ENCODE assay signal across 17 cellular contexts in the genomic region with DNA sequence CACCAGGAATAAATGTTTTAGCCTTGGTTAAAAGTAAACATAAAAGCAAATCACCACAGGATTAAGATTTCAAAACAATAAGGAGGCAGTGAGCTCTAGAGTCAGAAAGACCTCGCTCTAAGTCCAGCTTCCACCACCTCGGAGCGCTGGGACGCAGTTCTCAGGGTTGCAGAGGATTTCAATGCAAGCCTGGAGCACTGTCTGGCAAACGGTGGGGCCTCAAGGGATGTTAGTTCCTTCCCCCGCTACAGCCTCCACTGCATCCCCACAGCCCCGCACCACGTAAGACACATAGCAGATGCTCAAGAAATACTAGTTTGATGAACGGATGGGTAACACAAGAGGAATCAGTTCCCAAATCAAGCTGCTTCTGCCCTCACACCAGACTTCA. TPM values are rescaled to one million over a fixed set of nuclear protein-coding genes. Genes with fewer than 3 reads are reported as not detected.
DNase-seq lines count a peak whose midpoint lies in the region; ATAC-seq lines count a peak whose summit lies in the region.
"Had no signal": no experiment of that assay in that cellular context is flagged by ENCODE, and none has a peak within 500 bp of the region (broad histone marks: within the 10 kb centered on the region; RNA-seq: fewer than 3 reads in every experiment).

No MANE protein-coding gene starts in this region.

- peak overlapping the region; percentile 29 to 45 (median 30) for H3K4me3 ChIP-seq in skeletal muscle tissue (ENCODE audit: low read length in 3 of 3)

- CTCF ChIA-PET in activated CD8-positive, alpha-beta memory T cell treated with anti-CD3 and anti-CD28 coated beads, Interleukin-2, amount 10 ng/mL, durations not matched to agents 7 days and 5 days (lab: Charles Lee): no interaction called here

- no peaks in the 10 kb centered on the region for H3K36me3 Mint-ChIP-seq in activated CD8-positive, alpha-beta memory T cell treated with anti-CD3 and anti-CD28 coated beads, Interleukin-2, amount 10 ng/mL, durations not matched to agents 7 days and 5 days
- H3K36me3 Mint-ChIP-seq: naive thymus-derived CD4-positive, alpha-beta T cell had no signal

- DNase-seq in dedifferentiated amniotic fluid mesenchymal stem cell (ENCODE audit: extremely low spot score): peak; percentile 43
- DNase-seq in inferior parietal cortex (ENCODE audit: extremely low spot score): peak; percentile 15
- no peak for DNase-seq in AG08395 (ENCODE audit: low spot score)
- no peak for DNase-seq in OCI-M1 (lab: John Stamatoyannopoulos, UW)
- no peak for DNase-seq in stimulated activated CD4-positive, alpha-beta T cell treated with anti-CD3 and anti-CD28 coated beads, Interleukin-4, amount 100 ng/mL, for 1 hour
- no peak for DNase-seq in activated CD8-positive, alpha-beta memory T cell treated with anti-CD3 and anti-CD28 coated beads, Interleukin-2, amount 10 ng/mL, durations not matched to agents 7 days and 5 days
- DNase-seq: activated CD4-positive, alpha-beta T cell treated with anti-CD3 and anti-CD28 coated beads, Interleukin-2, amount 50 U/mL, for 1 hour; amygdala; kidney glomerular epithelial cell; naive thymus-derived CD4-positive, alpha-beta T cell; NCI-H1436; NCI-H524; small intestine; T-helper 9 cell had no signal

- H3K4me3 Mint-ChIP-seq in activated CD8-positive, alpha-beta memory T cell treated with anti-CD3 and anti-CD28 coated beads, Interleukin-2, amount 10 ng/mL, durations not matched to agents 7 days and 5 days: no peak overlapping the region
- H3K4me3 Mint-ChIP-seq: activated T-helper 1 cell treated with anti-CD3 and anti-CD28 coated beads, Interleukin-12 subunit alpha, Interleukin-12 subunit beta, Interleukin-2, Interleukin-4 antibody, amounts not matched to agents 30 ng/mL and 10 ng/mL and 1 ng/mL, durations not matched to agents 14 hours and 24 hours and 36 hours; naive thymus-derived CD4-positive, alpha-beta T cell had no signal

- no peaks in the 10 kb centered on the region for H3K9me3 ChIP-seq in skeletal muscle tissue (ENCODE audit: control insufficient read depth in 3 of 3, low read length in 3 of 3)

- peaks cover 2% of the 10 kb centered on the region for H3K4me1 Mint-ChIP-seq in activated CD8-positive, alpha-beta memory T cell treated with anti-CD3 and anti-CD28 coated beads, Interleukin-2, amount 10 ng/mL, durations not matched to agents 7 days and 5 days

- H3K27me3 ChIP-seq in skeletal muscle tissue (ENCODE audit: control insufficient read depth in 3 of 3, insufficient read depth in 3 of 3, low read length in 3 of 3): no peaks in the 10 kb centered on the region

- H3K36me3 ChIP-seq in skeletal muscle tissue (ENCODE audit: control insufficient read depth in 3 of 3, insufficient read depth in 3 of 3, low read length in 3 of 3): no peaks in the 10 kb centered on the region

- no peaks in the 10 kb centered on the region for H3K9me3 Mint-ChIP-seq in activated CD8-positive, alpha-beta memory T cell treated with anti-CD3 and anti-CD28 coated beads, Interleukin-2, amount 10 ng/mL, durations not matched to agents 7 days and 5 days (ENCODE audit: low read depth)
- H3K9me3 Mint-ChIP-seq: activated T-helper 1 cell treated with anti-CD3 and anti-CD28 coated beads, Interleukin-12 subunit alpha, Interleukin-12 subunit beta, Interleukin-2, Interleukin-4 antibody, amounts not matched to agents 30 ng/mL and 10 ng/mL and 1 ng/mL, durations not matched to agents 14 hours and 24 hours and 36 hours; naive thymus-derived CD4-positive, alpha-beta T cell had no signal

- peaks cover 3 to 16% (median 5%) of the 10 kb centered on the region in 3 donors for H3K4me1 ChIP-seq in skeletal muscle tissue (ENCODE audit: control insufficient read depth in 3 of 3, insufficient read depth in 3 of 3, low read length in 3 of 3)

- no peak overlapping the region for H3K27ac ChIP-seq in skeletal muscle tissue (ENCODE audit: low read depth, low read length)

- peak overlapping the region in 1 of 3 donors; percentile 26 for H3K9ac ChIP-seq in skeletal muscle tissue (ENCODE audit: low read depth in 1 of 3, low read length in 3 of 3)

- H3K27ac Mint-ChIP-seq in activated CD8-positive, alpha-beta memory T cell treated with anti-CD3 and anti-CD28 coated beads, Interleukin-2, amount 10 ng/mL, durations not matched to agents 7 days and 5 days: no peak overlapping the region
- H3K27ac Mint-ChIP-seq: activated T-helper 1 cell treated with anti-CD3 and anti-CD28 coated beads, Interleukin-12 subunit alpha, Interleukin-12 subunit beta, Interleukin-2, Interleukin-4 antibody, amounts not matched to agents 30 ng/mL and 10 ng/mL and 1 ng/mL, durations not matched to agents 14 hours and 24 hours and 36 hours; naive thymus-derived CD4-positive, alpha-beta T cell had no signal

- H3K27me3 Mint-ChIP-seq in activated CD8-positive, alpha-beta memory T cell treated with anti-CD3 and anti-CD28 coated beads, Interleukin-2, amount 10 ng/mL, durations not matched to agents 7 days and 5 days: peaks cover 16% of the 10 kb centered on the region
- H3K27me3 Mint-ChIP-seq: naive thymus-derived CD4-positive, alpha-beta T cell had no signal

- peak; percentile 2 for ATAC-seq in GM18502 (IDR thresholded peaks at IDR 0.05; ENCODE audit: poor library complexity, unreplicated experiment)
- ATAC-seq in activated CD8-positive, alpha-beta memory T cell treated with anti-CD3 and anti-CD28 coated beads, Interleukin-2, amount 10 ng/mL, durations not matched to agents 7 days and 5 days: no peak

RNA-seq across cellular contexts. Expression of gene TMCC3, which starts 39.3 kb away (rescaled TPM):
- total RNA-seq in skeletal muscle tissue: 16.7 TPM
- under 1 TPM; 0.29 to 0.33 TPM for total RNA-seq in activated CD8-positive, alpha-beta memory T cell treated with anti-CD3 and anti-CD28 coated beads, Interleukin-2, amount 10 ng/mL, durations not matched to agents 7 days and 5 days

Comparison
In these comparisons a context has a peak if more than half of its experiments do, and no peak if none do; other contexts are left out.
1. DNase-seq: peak in dedifferentiated amniotic fluid mesenchymal stem cell (single experiment) and inferior parietal cortex (single experiment); none in AG08395 (single experiment), OCI-M1 (single experiment), stimulated activated CD4-positive, alpha-beta T cell treated with anti-CD3 and anti-CD28 coated beads, Interleukin-4, amount 100 ng/mL, for 1 hour (single experiment) and activated CD8-positive, alpha-beta memory T cell treated with anti-CD3 and anti-CD28 coated beads, Interleukin-2, amount 10 ng/mL, durations not matched to agents 7 days and 5 days (single experiment).
2. RNA of gene TMCC3, which starts 39.3 kb away (total RNA-seq): 16.7 TPM in skeletal muscle tissue (single experiment); 0.29 to 0.33 TPM in activated CD8-positive, alpha-beta memory T cell treated with anti-CD3 and anti-CD28 coated beads, Interleukin-2, amount 10 ng/mL, durations not matched to agents 7 days and 5 days; every median in the first group is over 10 times any median in the second.